ENCODE assay signal across 8 cellular contexts in genomic region chr22:36452473-36453265, GRCh38. TPM values are rescaled to one million over a fixed set of nuclear protein-coding genes. Genes with fewer than 3 reads are reported as not detected.
DNase-seq lines count a peak whose midpoint lies in the region; ATAC-seq and TF ChIP-seq lines count a peak whose summit lies in the region.

No MANE protein-coding gene starts in this region.

- H3K27me3 ChIP-seq in breast epithelium: no peaks in the 10 kb centered on the region
- H3K27me3 ChIP-seq in mammary epithelial cell (ENCODE audit: insufficient read depth, low read length): no peaks in the 10 kb centered on the region
- H3K27me3 ChIP-seq in upper lobe of left lung: no peaks in the 10 kb centered on the region

- ATAC-seq in activated naive CD4-positive, alpha-beta T cell treated with anti-CD3 and anti-CD28 coated beads, Interleukin-2, amount 50 U/mL, for 72 hours: no peak
- ATAC-seq in upper lobe of left lung (ENCODE audit: low FRiP score in 2 of 2) (no peak), GM21737 (IDR thresholded peaks at IDR 0.05; ENCODE audit: unreplicated experiment) (no peak)

- TF ChIP-seq POLR2A in breast epithelium (IDR thresholded peaks at IDR 0.05) (no peak), upper lobe of left lung (IDR thresholded peaks at IDR 0.05) (no peak)

- CTCF ChIA-PET in mammary epithelial cell (lab: Charles Lee; ENCODE audit: low non-redundant PET): no interaction called here

- intact Hi-C loops in breast epithelium (cut with DNase I; ENCODE audit: low total_unique reads) (no loop called here), mammary epithelial cell (cut with micrococcal nuclease) (no loop called here)

- H3K9me3 ChIP-seq in breast epithelium: no peaks in the 10 kb centered on the region
- H3K9me3 ChIP-seq in mammary epithelial cell (replicated peaks; ENCODE audit: insufficient read depth, low read length): no peaks in the 10 kb centered on the region
- no peaks in the 10 kb centered on the region for H3K9me3 ChIP-seq in upper lobe of left lung

- no peak overlapping the region for H3K9ac ChIP-seq in mammary epithelial cell (ENCODE audit: insufficient read depth, low read length)

- dilution Hi-C loops in mammary epithelial cell (cut with HindIII; ENCODE audit: low sequenced_read_pairs): no loop called here

- TF ChIP-seq EP300 in upper lobe of left lung (IDR thresholded peaks at IDR 0.05): no peak

- WGBS in mammary epithelial cell (ENCODE audit: low coverage, missing lambda C conversion rate): 89% methylated on average over 8 of the region's 8 CpGs
- 75 to 85% methylated on average over 8 of the region's 8 CpGs for WGBS in upper lobe of left lung, 2 donors

- TF ChIP-seq CTCF in breast epithelium (IDR thresholded peaks at IDR 0.05) (no peak), mammary epithelial cell (conservative IDR thresholded peaks at IDR 0.05 in 1 of 2, IDR thresholded peaks at IDR 0.05 in 1 of 2; ENCODE audit: extremely low read depth in 1 of 2, insufficient read depth in 1 of 2, low read depth in 1 of 2, low read length in 2 of 2) (no peak), mesothelial cell of epicardium (IDR thresholded peaks at IDR 0.05; ENCODE audit: unreplicated experiment) (no peak), upper lobe of left lung (IDR thresholded peaks at IDR 0.05) (peak in 1 of 6 experiments; percentile 7)

- H3K27ac Mint-ChIP-seq in activated naive CD4-positive, alpha-beta T cell treated with anti-CD3 and anti-CD28 coated beads, Interleukin-2, amount 50 U/mL, for 72 hours: peak overlapping the region; percentile 84 to 90
- peak overlapping the region; percentile 72 for H3K27ac Mint-ChIP-seq in mesothelial cell of epicardium

- no peak overlapping the region for H2AFZ ChIP-seq in mammary epithelial cell (ENCODE audit: low read depth, low read length)

- no peaks in the 10 kb centered on the region for H3K27me3 Mint-ChIP-seq in mesothelial cell of epicardium (ENCODE audit: low read depth)

- H3K79me2 ChIP-seq in mammary epithelial cell (ENCODE audit: insufficient read depth, low read length): no peaks in the 10 kb centered on the region

- H3K4me3 ChIP-seq in breast epithelium: no peak overlapping the region
- H3K4me3 ChIP-seq in mammary epithelial cell (replicated peaks in 1 of 3; ENCODE audit: insufficient read depth in 1 of 3, low read depth in 2 of 3, low read length in 3 of 3): no peak overlapping the region
- H3K4me3 ChIP-seq in upper lobe of left lung: no peak overlapping the region

- H3K4me3 Mint-ChIP-seq in mesothelial cell of epicardium: no peak overlapping the region

- H3K27ac ChIP-seq in breast epithelium (peak overlapping the region; percentile 96 to 98), mammary epithelial cell (ENCODE audit: insufficient read depth, low read depth, low read length) (no peak overlapping the region), upper lobe of left lung (peak overlapping the region; percentile 89 to 96 (median 94))

- no peak for DNase-seq in breast epithelium (ENCODE audit: low spot score in 2 of 2)
- no peak for DNase-seq in mammary epithelial cell
- peak in 1 of 2 donors; percentile 16 for DNase-seq in activated naive CD4-positive, alpha-beta T cell treated with anti-CD3 and anti-CD28 coated beads, Interleukin-2, amount 50 U/mL, for 72 hours (ENCODE audit: low spot score in 2 of 2)
- DNase-seq in mesothelial cell of epicardium (ENCODE audit: low spot score in 2 of 2, unreplicated experiment in 2 of 2): no peak
- DNase-seq in upper lobe of left lung: no peak
- DNase-seq in HT-29 (ENCODE audit: low spot score): no peak
- no peak for DNase-seq in NCI-H748 treated with DMSO at 0.1 percent for 48 hours (lab: John Stamatoyannopoulos, UW)

- no peak overlapping the region for H3K4me2 ChIP-seq in mammary epithelial cell (ENCODE audit: insufficient read depth, low read depth, low read length)

- H4K20me1 ChIP-seq in mammary epithelial cell (ENCODE audit: insufficient read depth, low read length): no peaks in the 10 kb centered on the region

- no peaks in the 10 kb centered on the region for H3K36me3 ChIP-seq in breast epithelium
- H3K36me3 ChIP-seq in mammary epithelial cell (ENCODE audit: insufficient read depth, low read length): no peaks in the 10 kb centered on the region
- no peaks in the 10 kb centered on the region for H3K36me3 ChIP-seq in upper lobe of left lung

- H3K4me1 ChIP-seq in breast epithelium (peaks cover 4 to 33% of the 10 kb centered on the region in 2 donors), mammary epithelial cell (ENCODE audit: insufficient read depth, low read length) (peaks cover 16% of the 10 kb centered on the region), upper lobe of left lung (peaks cover 63 to 77% (median 70%) of the 10 kb centered on the region in 4 donors)

- H3K36me3 Mint-ChIP-seq in activated naive CD4-positive, alpha-beta T cell treated with anti-CD3 and anti-CD28 coated beads, Interleukin-2, amount 50 U/mL, for 72 hours: no peaks in the 10 kb centered on the region
- no peaks in the 10 kb centered on the region for H3K36me3 Mint-ChIP-seq in mesothelial cell of epicardium

- no TSS peak for BruUV-seq in mammary epithelial cell (replicated peaks; lab: Mats Ljungman, UMichigan)

- peaks cover 19% of the 10 kb centered on the region for H3K4me1 Mint-ChIP-seq in mesothelial cell of epicardium

- in situ Hi-C loops in mammary epithelial cell (cut with MboI; ENCODE audit: low sequenced_read_pairs in 2 of 2): no loop called here

- no peaks in the 10 kb centered on the region for H3K9me3 Mint-ChIP-seq in activated naive CD4-positive, alpha-beta T cell treated with anti-CD3 and anti-CD28 coated beads, Interleukin-2, amount 50 U/mL, for 72 hours
- H3K9me3 Mint-ChIP-seq in mesothelial cell of epicardium: no peaks in the 10 kb centered on the region

RNA-seq across cellular contexts. Expression of gene TXN2, which starts 28.8 kb away (rescaled TPM):
- total RNA-seq in breast epithelium: 10 to 100 TPM; 52.3 to 71.1 (median 58.1) TPM
- total RNA-seq in mammary epithelial cell: 10 to 100 TPM; 34.7 to 56.9 TPM
- 127 TPM for polyA plus RNA-seq in mammary epithelial cell
- polyA minus RNA-seq in mammary epithelial cell: 136 TPM
- 100 to 1,000 TPM; 120 to 122 TPM for total RNA-seq in activated naive CD4-positive, alpha-beta T cell treated with anti-CD3 and anti-CD28 coated beads, Interleukin-2, amount 50 U/mL, for 72 hours
- 54.9 to 64.1 TPM (median 59.1 TPM) in 3 replicates for total RNA-seq in mesothelial cell of epicardium
- 10 to 100 TPM; 30.4 to 69.5 (median 53.6) TPM for total RNA-seq in upper lobe of left lung
- 30.7 and 30.8 TPM in 2 replicates for total RNA-seq in HT-29 (2014; rRNA removed; shearing (Covaris generic))

RNA-seq across cellular contexts. Expression of gene FOXRED2, which starts 54.2 kb away (rescaled TPM):
- 1 to 10 TPM; 4.9 to 9.9 (median 6.1) TPM for total RNA-seq in breast epithelium
- total RNA-seq in mammary epithelial cell: 1 to 10 TPM; 5.8 to 7.4 TPM
- polyA plus RNA-seq in mammary epithelial cell: 4.4 TPM
- polyA minus RNA-seq in mammary epithelial cell: 12.1 TPM
- 10 to 100 TPM; 13.8 to 20.6 TPM for total RNA-seq in activated naive CD4-positive, alpha-beta T cell treated with anti-CD3 and anti-CD28 coated beads, Interleukin-2, amount 50 U/mL, for 72 hours
- 39.8 to 43.9 TPM (median 39.9 TPM) in 3 replicates for total RNA-seq in mesothelial cell of epicardium
- total RNA-seq in upper lobe of left lung: 10 to 100 TPM in 4 of 6 donors, 1 to 10 TPM in 2; 6.0 to 27.2 (median 12.9) TPM
- 9.7 and 13.0 TPM in 2 replicates for total RNA-seq in HT-29 (2014; rRNA removed; shearing (Covaris generic))
